9 cellular contexts compared by ENCODE assay signal in genomic region chr4:41639291-41639690, GRCh38.
"Had no signal": no experiment of that assay in that cellular context is flagged by ENCODE, and none has a peak within 500 bp of the region (broad histone marks: within the 10 kb centered on the region; RNA-seq: fewer than 3 reads in every experiment).

No MANE protein-coding gene starts in this region.

- FAIRE-seq: H54, HTR-8/SVneo, K562 had no signal

- H3K27ac Mint-ChIP-seq: H9 had no signal

- DNase-seq: GM23248, GOT3, H9, HCEC 1CT, IMR-90, KG1 had no signal

- H3K27ac ChIP-seq: GM23248 had no signal

- H3K4me3 Mint-ChIP-seq: H9 had no signal

- H3K9me3 Mint-ChIP-seq: H9 had no signal

- H2AFZ ChIP-seq: GM23248 had no signal

- ATAC-seq: K562 had no signal

- H3K9ac ChIP-seq: GM23248 had no signal

- H3K4me3 ChIP-seq: GM23248, K562 had no signal
